In genomic region chr18:158128-159036, GRCh38 we compare ENCODE assay signal across 8 cellular contexts. TPM values are rescaled to one million over a fixed set of nuclear protein-coding genes. Genes with fewer than 3 reads are reported as not detected.
DNase-seq lines count a peak whose midpoint lies in the region; ATAC-seq, FAIRE-seq and TF ChIP-seq lines count a peak whose summit lies in the region.

TSS of gene USP14 (plus strand) at chr18:158557. CDS start at chr18:158699, 142 bp downstream.

- TF ChIP-seq CTCF in ovary (IDR thresholded peaks at IDR 0.05): no peak

- intact Hi-C loops in Right ventricle myocardium inferior (cut with DNase I) (loop anchor here (5.0 kb wide), 1 partner anchor 109 kb away; the partner anchor contains the start of gene THOC1), ovary (cut with DNase I) (no loop called here)

- H3K27ac ChIP-seq in ovary (peak within 1 kb of the TSS; percentile 85 to 87), thymus (ENCODE audit: low read depth) (peak within 1 kb of the TSS; percentile 92)

- H3K27me3 ChIP-seq in ovary: no peaks in the 10 kb centered on the region
- H3K27me3 ChIP-seq in thymus (ENCODE audit: control insufficient read depth, insufficient read depth): no peaks in the 10 kb centered on the region

- DNase-seq in GM12891 (ENCODE audit: insufficient read length, low spot score) (peak; percentile 95), NCI-H1417 treated with DMSO at 0.1 percent for 48 hours (lab: John Stamatoyannopoulos, UW) (peak; percentile 92), SW 1271 (lab: John Stamatoyannopoulos, UW) (peak; percentile 75 to 86), Right ventricle myocardium inferior (ENCODE audit: missing footprints) (peak; percentile 98), ovary (peak; percentile 95 to 97 (median 97))
- DNase-seq in activated naive CD8-positive, alpha-beta T cell treated with anti-CD3 and anti-CD28 coated beads, Interleukin-2, amount 50 U/mL, for 16 hours (ENCODE audit: low read depth, low spot score): peak; percentile 98

- H3K36me3 ChIP-seq in ovary: no peaks in the 10 kb centered on the region
- H3K36me3 ChIP-seq in thymus (ENCODE audit: control insufficient read depth, insufficient read depth): no peaks in the 10 kb centered on the region

- 0 to 2% (median 1%) methylated on average over 55 to 89 of the region's 89 CpGs for WGBS in ovary, 3 donors
- 2% methylated on average over 89 of the region's 89 CpGs for WGBS in thymus

- peak; percentile 95 for ATAC-seq in HG02798 (IDR thresholded peaks at IDR 0.05; ENCODE audit: poor library complexity, unreplicated experiment)
- ATAC-seq in Right ventricle myocardium inferior: peak; percentile 98

- no peak for TF ChIP-seq POLR2A in GM12891 (IDR thresholded peaks at IDR 0.05; ENCODE audit: low read depth, low read length)
- peak; percentile 67 for TF ChIP-seq POLR2A in ovary (IDR thresholded peaks at IDR 0.05)

- peak within 1 kb of the TSS; percentile 91 for H3K4me3 ChIP-seq in ovary
- peak within 1 kb of the TSS; percentile 89 for H3K4me3 ChIP-seq in thymus (ENCODE audit: low read length)

- H3K4me1 ChIP-seq in ovary (ENCODE audit: insufficient read depth) (peaks cover 6% of the 10 kb centered on the region), thymus (ENCODE audit: control insufficient read depth, insufficient read depth, low read length) (peaks cover 7% of the 10 kb centered on the region)

- no peak for TF ChIP-seq EP300 in ovary (IDR thresholded peaks at IDR 0.05)

- peak; percentile 100 for FAIRE-seq in GM12891 (lab: Jason Lieb, UNC)

- H3K9me3 ChIP-seq in ovary: no peaks in the 10 kb centered on the region
- H3K9me3 ChIP-seq in thymus (ENCODE audit: control insufficient read depth): no peaks in the 10 kb centered on the region

TF ChIP-seq in GM12891, 5 proteins besides CTCF, POLR2A, EP300 and RAD21:
- no peak for TF ChIP-seq PAX5 (IDR thresholded peaks at IDR 0.05; ENCODE audit: insufficient read depth, low read length, severe bottlenecking)
- TF ChIP-seq POU2F2 (IDR thresholded peaks at IDR 0.05; ENCODE audit: low read depth, low read length): 0 out of 2 replicates have a peak, but pooled peaks have one; percentile 33
- TF ChIP-seq TAF1 (IDR thresholded peaks at IDR 0.05; ENCODE audit: low read depth, low read length): 0 out of 2 replicates have a peak, but pooled peaks have one; percentile 29

RNA-seq across cellular contexts. Expression of gene USP14, which starts in this region (rescaled TPM):
- 25.8 TPM for polyA plus RNA-seq in GM12891 (2012; ENCODE audit: low read depth, missing spikeins)
- total RNA-seq in Right ventricle myocardium inferior: 48.7 TPM
- total RNA-seq in ovary: 10 to 100 TPM; 20.1 to 47.4 (median 40.1) TPM
- polyA plus RNA-seq in ovary: 10 to 100 TPM; 14.4 to 52.1 TPM
- polyA plus RNA-seq in thymus: 28.4 TPM

Comparison
In these comparisons a context has a peak if more than half of its experiments do, and no peak if none do; other contexts are left out.
1. Peak in every context shown above with its lines: DNase-seq, ATAC-seq, H3K4me3 ChIP-seq and H3K27ac ChIP-seq.